8 cellular contexts compared by ENCODE assay signal in genomic region chr1:198088360-198089071, GRCh38.
A peak's percentile ranks its signal among the peaks of the same experiment; 100 is the strongest.
DNase-seq lines count a peak whose midpoint lies in the region; ATAC-seq and TF ChIP-seq lines count a peak whose summit lies in the region.

No MANE protein-coding gene starts in this region.

- H3K9me3 ChIP-seq in A673 (ENCODE audit: low read depth, low read length, poor library complexity, severe bottlenecking) = no peaks in the 10 kb centered on the region
- no peaks in the 10 kb centered on the region for H3K9me3 ChIP-seq in left ventricle myocardium inferior (replicated peaks)
- H3K9me3 ChIP-seq in spleen = no peaks in the 10 kb centered on the region

- peak overlapping the region; percentile 13; the same call in 1 of the 2 replicates for H2AFZ ChIP-seq in KMS-11 (ENCODE audit: low read depth)

- intact Hi-C loops in A673 (cut with micrococcal nuclease; ENCODE audit: unreplicated experiment) (loop anchor here (5.0 kb wide), 3 partner anchors 269 to 599 kb away; no protein-coding TSS in a partner anchor), activated B cell treated with CpG ODN at 0.5 μM for 24 hours (cut with micrococcal nuclease) (loop anchor here (1.0 to 10.0 kb wide), 6 partner anchors 68 to 1026 kb away; partner anchors contain the start of gene NEK7), left ventricle myocardium inferior (cut with micrococcal nuclease) (loop anchor here (5.0 to 10.0 kb wide), 2 partner anchors 269 to 376 kb away; no protein-coding TSS in a partner anchor), spleen (cut with DNase I; ENCODE audit: low total_unique reads) (loop anchor here (10.0 kb wide), 1 partner anchor 376 kb away; no protein-coding TSS in a partner anchor)

- ATAC-seq in activated B cell treated with CpG ODN at 0.5 μM for 24 hours (ENCODE audit: low read depth) = peak; percentile 42
- no peak for ATAC-seq in GM18870 (IDR thresholded peaks at IDR 0.05; ENCODE audit: unreplicated experiment)

- H3K9me3 Mint-ChIP-seq in activated B cell treated with CpG ODN at 0.5 μM for 24 hours = no peaks in the 10 kb centered on the region

- no peaks in the 10 kb centered on the region for H3K27me3 ChIP-seq in A673 (replicated peaks; ENCODE audit: insufficient read depth, low read depth, low read length, poor library complexity)
- H3K27me3 ChIP-seq in KMS-11 (ENCODE audit: insufficient read depth, low read depth) = no peaks in the 10 kb centered on the region
- no peaks in the 10 kb centered on the region for H3K27me3 ChIP-seq in left ventricle myocardium inferior (ENCODE audit: low read depth)
- H3K27me3 ChIP-seq in spleen (replicated peaks in 1 of 7) = no peaks in the 10 kb centered on the region

- 23 to 48% (median 26%) methylated on average over 4 of the region's 4 CpGs for WGBS in spleen, 5 donors

- H3K4me3 ChIP-seq in A673 (ENCODE audit: low read depth, low read length, poor library complexity, severe bottlenecking) = no peak overlapping the region
- H3K4me3 ChIP-seq in KMS-11 (IDR thresholded peaks at IDR 0.05; ENCODE audit: insufficient read depth, low read depth, low read length) = no peak overlapping the region
- no peak overlapping the region for H3K4me3 ChIP-seq in left ventricle myocardium inferior
- H3K4me3 ChIP-seq in spleen = no peak overlapping the region

- DNase-seq in A673 (ENCODE audit: low spot score) (peak; percentile 50), GM10248 (ENCODE audit: extremely low spot score) (peak; percentile 42), activated B cell treated with CpG ODN at 0.5 μM for 24 hours (no peak), left ventricle myocardium inferior (no peak), spleen (no peak)
- DNase-seq in activated effector memory CD4-positive, alpha-beta T cell treated with Interleukin-2 at 50 U/mL for 16 hours = no peak

- no peaks in the 10 kb centered on the region for H3K79me2 ChIP-seq in KMS-11 (ENCODE audit: insufficient read depth, low read depth)

- no peaks in the 10 kb centered on the region for H3K36me3 Mint-ChIP-seq in activated B cell treated with CpG ODN at 0.5 μM for 24 hours (ENCODE audit: low read depth)

- H4K20me1 ChIP-seq in KMS-11 (ENCODE audit: insufficient read depth) = no peaks in the 10 kb centered on the region; the same call in 1 of the 2 replicates

- H3K4me2 ChIP-seq in KMS-11 = no peak overlapping the region

- H3K4me1 Mint-ChIP-seq in activated B cell treated with CpG ODN at 0.5 μM for 24 hours = no peaks in the 10 kb centered on the region

- CTCF ChIA-PET in A673 (lab: Charles Lee) = no interaction called here
- CTCF ChIA-PET in GM10248 (lab: Yijun Ruan, JAX) = interaction anchor here (0.8 to 1.8 kb wide), 10 partner anchors 9 to 270 kb away, joined by 3 to 6 read pairs (median 4); no protein-coding TSS in a partner anchor
- CTCF ChIA-PET in activated B cell treated with CpG ODN at 0.5 μM for 24 hours (lab: Charles Lee) = interaction anchor here (0.6 to 1.8 kb wide), 9 partner anchors 13 to 598 kb away, joined by 3 to 7 read pairs (median 3); no protein-coding TSS in a partner anchor

- BruUV-seq in A673 (replicated peaks; lab: Mats Ljungman, UMichigan) = no TSS peak

- peak; percentile 76 for TF ChIP-seq CTCF in A673 (conservative IDR thresholded peaks at IDR 0.05; ENCODE audit: low read depth, low read length)
- TF ChIP-seq CTCF in GM10248 (IDR thresholded peaks at IDR 0.05; ENCODE audit: control extremely low read depth, extremely low read depth, low read depth, missing control alignments) = peak; percentile 48
- TF ChIP-seq CTCF in KMS-11 (conservative IDR thresholded peaks at IDR 0.05; ENCODE audit: low read depth, low read length) = peak; percentile 89
- TF ChIP-seq CTCF in activated B cell treated with CpG ODN at 0.5 μM for 24 hours (IDR thresholded peaks at IDR 0.05) = no peak
- peak; percentile 72 for TF ChIP-seq CTCF in left ventricle myocardium inferior (IDR thresholded peaks at IDR 0.05; ENCODE audit: borderline replicate concordance)
- peak in 9 of 11 experiments; percentile 20 to 63 (median 55) for TF ChIP-seq CTCF in spleen (IDR thresholded peaks at IDR 0.05 in 8 of 11, conservative IDR thresholded peaks at IDR 0.05 in 3 of 11)

- no peaks in the 10 kb centered on the region for H3K36me3 ChIP-seq in A673 (ENCODE audit: insufficient read depth, low read length, poor library complexity, severe bottlenecking)
- H3K36me3 ChIP-seq in KMS-11 (ENCODE audit: insufficient read depth) = no peaks in the 10 kb centered on the region
- H3K36me3 ChIP-seq in left ventricle myocardium inferior = no peaks in the 10 kb centered on the region
- no peaks in the 10 kb centered on the region for H3K36me3 ChIP-seq in spleen

- no peak overlapping the region for H3K27ac Mint-ChIP-seq in activated B cell treated with CpG ODN at 0.5 μM for 24 hours

- H3K4me3 Mint-ChIP-seq in activated B cell treated with CpG ODN at 0.5 μM for 24 hours = no peak overlapping the region

- H3K27ac ChIP-seq in A673 (ENCODE audit: low read depth, low read length, poor library complexity, severe bottlenecking) = no peak overlapping the region
- no peak overlapping the region for H3K27ac ChIP-seq in KMS-11
- H3K27ac ChIP-seq in left ventricle myocardium inferior (replicated peaks) = no peak overlapping the region
- H3K27ac ChIP-seq in spleen = no peak overlapping the region

- TF ChIP-seq POLR2A in spleen (IDR thresholded peaks at IDR 0.05) = no peak

- peaks cover 6% of the 10 kb centered on the region for H3K27me3 Mint-ChIP-seq in activated B cell treated with CpG ODN at 0.5 μM for 24 hours

- H3K9ac ChIP-seq in KMS-11 = no peak overlapping the region

- POLR2A ChIA-PET in A673 (lab: Charles Lee; ENCODE audit: low non-redundant PET) = no interaction called here
- POLR2A ChIA-PET in GM10248 (lab: Yijun Ruan, JAX) = no interaction called here
- POLR2A ChIA-PET in activated B cell treated with CpG ODN at 0.5 μM for 24 hours (lab: Charles Lee) = no interaction called here

- H3K4me1 ChIP-seq in A673 (ENCODE audit: insufficient read depth, low read length, poor library complexity, severe bottlenecking) (no peaks in the 10 kb centered on the region), KMS-11 (ENCODE audit: low read depth, poor library complexity, severe bottlenecking) (peaks cover 6% of the 10 kb centered on the region), left ventricle myocardium inferior (no peaks in the 10 kb centered on the region), spleen (peaks cover 0 to 10% (median 0%) of the 10 kb centered on the region in 6 donors)

Comparison
In these comparisons a context has a peak if more than half of its experiments do, and no peak if none do; other contexts are left out.
1. DNase-seq: peak in A673 (single experiment) and GM10248 (single experiment); none in activated B cell treated with CpG ODN at 0.5 μM for 24 hours (single experiment), left ventricle myocardium inferior (single experiment), spleen (single experiment) and activated effector memory CD4-positive, alpha-beta T cell treated with Interleukin-2 at 50 U/mL for 16 hours (single experiment).